Comparison of ENCODE assay signal across 12 cellular contexts in the genomic region with DNA sequence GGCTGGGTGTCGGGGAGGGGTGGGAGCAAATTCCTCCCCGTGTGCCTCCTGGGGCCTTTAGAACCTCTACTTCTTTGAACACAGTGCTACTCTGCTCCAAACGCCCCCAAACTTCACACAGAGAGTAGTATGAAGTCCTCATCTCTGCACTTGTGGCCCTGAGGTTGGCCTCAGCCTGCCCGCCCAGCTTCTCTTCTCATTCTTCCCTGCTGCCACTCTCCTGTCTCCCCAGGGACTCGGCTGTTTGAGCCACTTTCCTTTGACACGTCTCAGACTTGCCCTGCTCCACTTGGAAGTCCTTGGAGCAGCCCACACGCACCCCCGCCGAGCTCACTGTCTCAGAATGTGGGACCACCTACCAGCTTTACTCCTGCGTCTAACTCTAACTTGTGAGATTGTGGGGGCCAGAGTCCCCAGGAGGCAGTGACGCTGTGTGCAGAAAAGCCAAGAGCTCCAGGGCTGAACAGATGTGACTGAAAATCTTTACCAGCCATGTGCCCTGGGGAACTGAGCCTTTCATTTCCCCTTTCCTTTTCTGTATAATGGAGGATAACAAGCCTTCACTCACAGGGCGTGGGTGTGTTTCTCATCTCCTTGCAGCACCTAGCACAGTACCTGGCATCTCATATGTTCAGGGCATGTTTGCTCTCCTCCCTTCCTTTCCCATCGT.
DNase-seq lines count a peak whose midpoint lies in the region; ATAC-seq, FAIRE-seq and TF ChIP-seq lines count a peak whose summit lies in the region.
"Had no signal": no experiment of that assay in that cellular context is flagged by ENCODE, and none has a peak within 500 bp of the region (broad histone marks: within the 10 kb centered on the region; RNA-seq: fewer than 3 reads in every experiment).

No MANE protein-coding gene starts in this region.

- in situ Hi-C loops in HepG2 (cut with HindIII; ENCODE audit: extremely low pct_ligation_motif_present, low pct_unique_long_range_greater_than_20kb) = no loop called here

- WGBS in spleen, 5 donors = 62 to 82% (median 79%) methylated on average over 13 of the region's 13 CpGs
- 15% methylated on average over 11 of the region's 13 CpGs for whole genome bisulfite sequencing in HepG2 (ENCODE audit: low lambda C conversion rate)

- BruUV-seq in HepG2 (replicated peaks; lab: Mats Ljungman, UMichigan) = no TSS peak

- H3K4me1 ChIP-seq in spleen (peaks cover 8 to 37% (median 28%) of the 10 kb centered on the region in 6 donors), HepG2 (ENCODE audit: insufficient read depth, low read length) (no peaks in the 10 kb centered on the region)
- no peaks in the 10 kb centered on the region for H3K4me1 ChIP-seq in CD8-positive, alpha-beta memory T cell (ENCODE audit: insufficient read depth, low read length)

- TF ChIP-seq POLR2A in spleen (IDR thresholded peaks at IDR 0.05) (no peak), HepG2 (IDR thresholded peaks at IDR 0.05; ENCODE audit: insufficient read depth in 1 of 2, low read depth in 2 of 2, low read length in 2 of 2) (no peak)

- no peak overlapping the region for H3K9ac ChIP-seq in HepG2 (ENCODE audit: insufficient read depth, low read depth, low read length)

- no peaks in the 10 kb centered on the region for H3K36me3 Mint-ChIP-seq in CD8-positive, alpha-beta memory T cell
- H3K36me3 Mint-ChIP-seq: CD4-positive, CD25-positive, alpha-beta regulatory T cell; naive thymus-derived CD8-positive, alpha-beta T cell; T-cell had no signal

- TF ChIP-seq RAD21 in HepG2 (CRISPR knock-in tag; IDR thresholded peaks at IDR 0.05) = no peak

- H3K36me3 ChIP-seq in spleen (peaks cover 0 to 44% (median 2%) of the 10 kb centered on the region in 6 donors), HepG2 (replicated peaks in 1 of 2; ENCODE audit: control insufficient read depth in 1 of 2, insufficient read depth in 2 of 2, low read length in 2 of 2) (no peaks in the 10 kb centered on the region)
- no peaks in the 10 kb centered on the region for H3K36me3 ChIP-seq in CD8-positive, alpha-beta memory T cell (ENCODE audit: insufficient read depth, low read length)

- ATAC-seq in GM18858 (IDR thresholded peaks at IDR 0.05; ENCODE audit: unreplicated experiment) (peak; percentile 91), GM21717 (IDR thresholded peaks at IDR 0.05; ENCODE audit: unreplicated experiment) (peak; percentile 88), HG03280 (IDR thresholded peaks at IDR 0.05; ENCODE audit: unreplicated experiment) (peak; percentile 69), HepG2 (no peak)
- ATAC-seq: naive thymus-derived CD8-positive, alpha-beta T cell; T-cell had no signal

- intact Hi-C loops in head of caudate nucleus (cut with DNase I) = no loop called here
- intact Hi-C loops in spleen (cut with DNase I; ENCODE audit: low total_unique reads) = no loop called here
- intact Hi-C loops in HepG2 (cut with micrococcal nuclease; ENCODE audit: unreplicated experiment) = no loop called here

- H3K27me3 ChIP-seq in spleen (replicated peaks in 1 of 7) (peaks cover 0 to 6% (median 0%) of the 10 kb centered on the region in 7 donors), HepG2 (ENCODE audit: control insufficient read depth in 1 of 2, insufficient read depth in 2 of 2, low read length in 2 of 2) (peaks cover 0 to 19% of the 10 kb centered on the region in 2 experiments; a peak in 3 of 5 replicates)
- no peaks in the 10 kb centered on the region for H3K27me3 ChIP-seq in CD8-positive, alpha-beta memory T cell (ENCODE audit: insufficient read depth, low read length, poor library complexity, severe bottlenecking)

- POLR2A ChIA-PET in CD8-positive, alpha-beta memory T cell (lab: Charles Lee) = no interaction called here
- POLR2A ChIA-PET in HepG2 (lab: Yijun Ruan, JAX) = no interaction called here

- no peak for TF ChIP-seq EP300 in HepG2 (IDR thresholded peaks at IDR 0.05; ENCODE audit: low read depth in 2 of 2, low read length in 2 of 2)
- no peak for TF ChIP-seq EP300 in HepG2 (CRISPR knock-in tag; IDR thresholded peaks at IDR 0.05; ENCODE audit: borderline replicate concordance)

- no peak for FAIRE-seq in HepG2 (lab: Jason Lieb, UNC)
- FAIRE-seq: endothelial cell of umbilical vein had no signal

- no peak overlapping the region for H3K4me3 Mint-ChIP-seq in CD8-positive, alpha-beta memory T cell
- H3K4me3 Mint-ChIP-seq: CD4-positive, CD25-positive, alpha-beta regulatory T cell; naive thymus-derived CD8-positive, alpha-beta T cell; T-cell had no signal

- no peaks in the 10 kb centered on the region for H3K79me2 ChIP-seq in HepG2 (ENCODE audit: insufficient read depth, low read length)

- H3K9me3 ChIP-seq in spleen (no peaks in the 10 kb centered on the region), HepG2 (ENCODE audit: low read length) (no peaks in the 10 kb centered on the region)
- no peaks in the 10 kb centered on the region for H3K9me3 ChIP-seq in CD8-positive, alpha-beta memory T cell (ENCODE audit: low read length)

- no peak overlapping the region for H3K4me2 ChIP-seq in HepG2 (ENCODE audit: low read depth, low read length)

- no peaks in the 10 kb centered on the region for H3K9me3 Mint-ChIP-seq in CD8-positive, alpha-beta memory T cell
- H3K9me3 Mint-ChIP-seq: T-cell had no signal

- no peaks in the 10 kb centered on the region for H4K20me1 ChIP-seq in HepG2 (ENCODE audit: insufficient read depth, low read length)

- no peak overlapping the region for H3K27ac ChIP-seq in spleen
- no peak overlapping the region for H3K27ac ChIP-seq in CD8-positive, alpha-beta memory T cell (ENCODE audit: low read depth, low read length)
- no peak overlapping the region for H3K27ac ChIP-seq in HepG2 (ENCODE audit: extremely low read length, insufficient read depth, low read length)

- TF ChIP-seq CTCF in spleen (IDR thresholded peaks at IDR 0.05 in 8 of 11, conservative IDR thresholded peaks at IDR 0.05 in 3 of 11) (no peak), HepG2 (CRISPR knock-in tag; IDR thresholded peaks at IDR 0.05) (no peak)

- H2AFZ ChIP-seq in HepG2 (ENCODE audit: low read length) = no peak overlapping the region

- CTCF ChIA-PET in CD8-positive, alpha-beta memory T cell (lab: Charles Lee) = no interaction called here
- CTCF ChIA-PET in HepG2 (lab: Yijun Ruan, JAX; ENCODE audit: low intra/inter-chr PET ratio, low total read pairs) = no interaction called here

- H3K4me3 ChIP-seq in spleen = no peak overlapping the region
- H3K4me3 ChIP-seq in CD8-positive, alpha-beta memory T cell (ENCODE audit: low read length) = no peak overlapping the region
- no peak overlapping the region for H3K4me3 ChIP-seq in HepG2 (replicated peaks in 1 of 3; ENCODE audit: insufficient read depth in 1 of 3, low read depth in 2 of 3, low read length in 3 of 3)

- DNase-seq in head of caudate nucleus (peak in 31 of 42 donors; percentile 13 to 81 (median 53)), spleen (no peak), glomerular visceral epithelial cell (ENCODE audit: extremely low spot score) (no peak), HepG2 (ENCODE audit: low spot score) (no peak)
- DNase-seq in CD8-positive, alpha-beta memory T cell = no peak
- DNase-seq: CD4-positive, CD25-positive, alpha-beta regulatory T cell; naive thymus-derived CD8-positive, alpha-beta T cell; T-cell had no signal

- H3K27ac Mint-ChIP-seq in CD8-positive, alpha-beta memory T cell = no peak overlapping the region
- H3K27ac Mint-ChIP-seq: CD4-positive, CD25-positive, alpha-beta regulatory T cell; T-cell had no signal

- H3K27me3 Mint-ChIP-seq in CD8-positive, alpha-beta memory T cell = peaks cover 10 to 33% of the 10 kb centered on the region in 2 donors

- no peaks in the 10 kb centered on the region for H3K4me1 Mint-ChIP-seq in CD8-positive, alpha-beta memory T cell
- H3K4me1 Mint-ChIP-seq: CD4-positive, CD25-positive, alpha-beta regulatory T cell; T-cell had no signal

TF ChIP-seq in HepG2, 621 proteins besides CTCF, POLR2A, EP300 and RAD21:
- TF ChIP-seq ZC3H4 (CRISPR knock-in tag; IDR thresholded peaks at IDR 0.05; ENCODE audit: borderline replicate concordance) = no peak
- no peak for TF ChIP-seq ZNF660 (CRISPR knock-in tag; IDR thresholded peaks at IDR 0.05; ENCODE audit: borderline replicate concordance, low read depth)
- TF ChIP-seq TEAD3 (CRISPR knock-in tag; optimal IDR thresholded peaks at IDR 0.05; ENCODE audit: borderline replicate concordance) = no peak
- no peak for TF ChIP-seq TARDBP (CRISPR knock-in tag; IDR thresholded peaks at IDR 0.05)
- TF ChIP-seq HOXD1 (CRISPR knock-in tag; IDR thresholded peaks at IDR 0.05) = no peak
- TF ChIP-seq SIX1 (CRISPR knock-in tag; IDR thresholded peaks at IDR 0.05; ENCODE audit: borderline replicate concordance) = no peak
- no peak for TF ChIP-seq ZNF496 (CRISPR knock-in tag; IDR thresholded peaks at IDR 0.05; ENCODE audit: insufficient replicate concordance)
- no peak for TF ChIP-seq KMT2B (CRISPR knock-in tag; IDR thresholded peaks at IDR 0.05)
- TF ChIP-seq, protein P1, sequence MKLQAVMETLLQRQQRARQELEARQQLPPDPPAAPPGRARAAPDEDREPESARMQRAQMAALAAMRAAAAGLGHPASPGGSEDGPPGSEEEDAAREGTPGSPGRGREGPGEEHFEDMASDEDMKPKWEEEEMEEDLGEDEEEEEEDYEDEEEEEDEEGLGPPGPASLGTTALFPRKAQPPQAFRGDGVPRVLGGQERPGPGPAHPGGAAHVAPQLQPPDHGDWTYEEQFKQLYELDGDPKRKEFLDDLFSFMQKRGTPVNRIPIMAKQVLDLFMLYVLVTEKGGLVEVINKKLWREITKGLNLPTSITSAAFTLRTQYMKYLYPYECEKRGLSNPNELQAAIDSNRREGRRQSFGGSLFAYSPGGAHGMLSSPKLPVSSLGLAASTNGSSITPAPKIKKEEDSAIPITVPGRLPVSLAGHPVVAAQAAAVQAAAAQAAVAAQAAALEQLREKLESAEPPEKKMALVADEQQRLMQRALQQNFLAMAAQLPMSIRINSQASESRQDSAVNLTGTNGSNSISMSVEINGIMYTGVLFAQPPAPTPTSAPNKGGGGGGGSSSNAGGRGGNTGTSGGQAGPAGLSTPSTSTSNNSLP (IDR thresholded peaks at IDR 0.05; ENCODE audit: low read depth, low read length) = no peak
- TF ChIP-seq ZNF230 (CRISPR knock-in tag; IDR thresholded peaks at IDR 0.05) = no peak

Comparison
In these comparisons a context has a peak if more than half of its experiments do, and no peak if none do; other contexts are left out.
1. DNase-seq: peak in head of caudate nucleus (31 of 42); none in spleen (single experiment), glomerular visceral epithelial cell (single experiment), CD8-positive, alpha-beta memory T cell (0 of 5) and HepG2 (single experiment).